Comparison of ENCODE assay signal across 1 cellular context in genomic region chr19:18932216-18932841, GRCh38.
TF ChIP-seq lines count a peak whose summit lies in the region.

No MANE protein-coding gene starts in this region.

TF ChIP-seq in K562, 482 proteins besides CTCF, POLR2A, EP300 and RAD21 (continued from another document and continues in another):
- TF ChIP-seq PBX2 (CRISPR knock-in tag; IDR thresholded peaks at IDR 0.05; ENCODE audit: low read depth) (no peak), PBX2 (tag; conservative IDR thresholded peaks at IDR 0.05; ENCODE audit: low read depth) (no peak), NRF1 (conservative IDR thresholded peaks at IDR 0.05 in 1 of 2, IDR thresholded peaks at IDR 0.05 in 1 of 2) (peak; percentile 22 to 51; a peak in 3 of 4 replicates), POLR2H (tag; IDR thresholded peaks at IDR 0.05; ENCODE audit: low read depth) (no peak), E2F3 (CRISPR knock-in tag; IDR thresholded peaks at IDR 0.05) (no peak), FOSL1 (tag; conservative IDR thresholded peaks at IDR 0.05) (no peak), SMARCC2 (IDR thresholded peaks at IDR 0.05; ENCODE audit: low read depth) (no peak), PATZ1 (CRISPR knock-in tag; IDR thresholded peaks at IDR 0.05; ENCODE audit: borderline replicate concordance) (no peak), PTBP1 (IDR thresholded peaks at IDR 0.05; ENCODE audit: low read depth, low read length) (no peak), GTF2A2 (tag; IDR thresholded peaks at IDR 0.05) (no peak), TCF3 (CRISPR knock-in tag; IDR thresholded peaks at IDR 0.05) (no peak), SIRT6 (IDR thresholded peaks at IDR 0.05; ENCODE audit: low read depth, low read length) (no peak), ZNF217 (CRISPR knock-in tag; IDR thresholded peaks at IDR 0.05) (no peak), CTBP1 (IDR thresholded peaks at IDR 0.05; ENCODE audit: borderline replicate concordance) (peak; percentile 79), GATAD2B (IDR thresholded peaks at IDR 0.05; ENCODE audit: borderline replicate concordance) (no peak), TCF7 (IDR thresholded peaks at IDR 0.05; ENCODE audit: borderline replicate concordance) (no peak), NR1H2 (CRISPR knock-in tag; IDR thresholded peaks at IDR 0.05) (no peak), TCF7L2 (IDR thresholded peaks at IDR 0.05; ENCODE audit: low read depth, low read length) (no peak), SIN3B (IDR thresholded peaks at IDR 0.05; ENCODE audit: low read depth) (no peak), FOXM1 (IDR thresholded peaks at IDR 0.05; ENCODE audit: low read depth) (no peak), FOXM1 (CRISPR knock-in tag; IDR thresholded peaks at IDR 0.05; ENCODE audit: low read depth) (no peak), GABPB1 (CRISPR knock-in tag; IDR thresholded peaks at IDR 0.05) (0 out of 2 replicates have a peak, but pooled peaks have one; percentile 15), SRF (CRISPR knock-in tag; IDR thresholded peaks at IDR 0.05) (peak in 1 of 2 experiments; percentile 22; a peak in 1 of 4 replicates), ZC3H4 (CRISPR knock-in tag; IDR thresholded peaks at IDR 0.05; ENCODE audit: borderline replicate concordance) (no peak), ZNF184 (CRISPR knock-in tag; IDR thresholded peaks at IDR 0.05) (no peak), EGR1 (conservative IDR thresholded peaks at IDR 0.05) (no peak), TAF9B (IDR thresholded peaks at IDR 0.05; ENCODE audit: partially characterized antibody) (no peak), NBN (IDR thresholded peaks at IDR 0.05; ENCODE audit: low read depth) (0 out of 2 replicates have a peak, but pooled peaks have one; percentile 40), SMAD1 (IDR thresholded peaks at IDR 0.05; ENCODE audit: low read depth, low read length, partially characterized antibody) (no peak), KDM1A (IDR thresholded peaks at IDR 0.05) (peak in 1 of 2 experiments; percentile 75; a peak in 2 of 4 replicates), CBX2 (IDR thresholded peaks at IDR 0.05; ENCODE audit: insufficient read depth, low read length, poor library complexity, severe bottlenecking) (no peak), ZNF764 (CRISPR knock-in tag; IDR thresholded peaks at IDR 0.05; ENCODE audit: low read depth) (no peak), RBM22 (IDR thresholded peaks at IDR 0.05; ENCODE audit: low read depth, low read length, poor library complexity, severe bottlenecking) (no peak), MTF1 (CRISPR knock-in tag; IDR thresholded peaks at IDR 0.05; ENCODE audit: borderline replicate concordance) (no peak), FOXA1 (IDR thresholded peaks at IDR 0.05; ENCODE audit: borderline replicate concordance) (no peak), RUNX1 (IDR thresholded peaks at IDR 0.05; ENCODE audit: low read depth) (no peak), CHCHD3 (CRISPR knock-in tag; IDR thresholded peaks at IDR 0.05) (no peak), RBM14 (IDR thresholded peaks at IDR 0.05; ENCODE audit: borderline replicate concordance, insufficient read depth, low read depth, low read length) (no peak), ZBTB11 (CRISPR knock-in tag; IDR thresholded peaks at IDR 0.05) (no peak)
- TF ChIP-seq, protein P1, sequence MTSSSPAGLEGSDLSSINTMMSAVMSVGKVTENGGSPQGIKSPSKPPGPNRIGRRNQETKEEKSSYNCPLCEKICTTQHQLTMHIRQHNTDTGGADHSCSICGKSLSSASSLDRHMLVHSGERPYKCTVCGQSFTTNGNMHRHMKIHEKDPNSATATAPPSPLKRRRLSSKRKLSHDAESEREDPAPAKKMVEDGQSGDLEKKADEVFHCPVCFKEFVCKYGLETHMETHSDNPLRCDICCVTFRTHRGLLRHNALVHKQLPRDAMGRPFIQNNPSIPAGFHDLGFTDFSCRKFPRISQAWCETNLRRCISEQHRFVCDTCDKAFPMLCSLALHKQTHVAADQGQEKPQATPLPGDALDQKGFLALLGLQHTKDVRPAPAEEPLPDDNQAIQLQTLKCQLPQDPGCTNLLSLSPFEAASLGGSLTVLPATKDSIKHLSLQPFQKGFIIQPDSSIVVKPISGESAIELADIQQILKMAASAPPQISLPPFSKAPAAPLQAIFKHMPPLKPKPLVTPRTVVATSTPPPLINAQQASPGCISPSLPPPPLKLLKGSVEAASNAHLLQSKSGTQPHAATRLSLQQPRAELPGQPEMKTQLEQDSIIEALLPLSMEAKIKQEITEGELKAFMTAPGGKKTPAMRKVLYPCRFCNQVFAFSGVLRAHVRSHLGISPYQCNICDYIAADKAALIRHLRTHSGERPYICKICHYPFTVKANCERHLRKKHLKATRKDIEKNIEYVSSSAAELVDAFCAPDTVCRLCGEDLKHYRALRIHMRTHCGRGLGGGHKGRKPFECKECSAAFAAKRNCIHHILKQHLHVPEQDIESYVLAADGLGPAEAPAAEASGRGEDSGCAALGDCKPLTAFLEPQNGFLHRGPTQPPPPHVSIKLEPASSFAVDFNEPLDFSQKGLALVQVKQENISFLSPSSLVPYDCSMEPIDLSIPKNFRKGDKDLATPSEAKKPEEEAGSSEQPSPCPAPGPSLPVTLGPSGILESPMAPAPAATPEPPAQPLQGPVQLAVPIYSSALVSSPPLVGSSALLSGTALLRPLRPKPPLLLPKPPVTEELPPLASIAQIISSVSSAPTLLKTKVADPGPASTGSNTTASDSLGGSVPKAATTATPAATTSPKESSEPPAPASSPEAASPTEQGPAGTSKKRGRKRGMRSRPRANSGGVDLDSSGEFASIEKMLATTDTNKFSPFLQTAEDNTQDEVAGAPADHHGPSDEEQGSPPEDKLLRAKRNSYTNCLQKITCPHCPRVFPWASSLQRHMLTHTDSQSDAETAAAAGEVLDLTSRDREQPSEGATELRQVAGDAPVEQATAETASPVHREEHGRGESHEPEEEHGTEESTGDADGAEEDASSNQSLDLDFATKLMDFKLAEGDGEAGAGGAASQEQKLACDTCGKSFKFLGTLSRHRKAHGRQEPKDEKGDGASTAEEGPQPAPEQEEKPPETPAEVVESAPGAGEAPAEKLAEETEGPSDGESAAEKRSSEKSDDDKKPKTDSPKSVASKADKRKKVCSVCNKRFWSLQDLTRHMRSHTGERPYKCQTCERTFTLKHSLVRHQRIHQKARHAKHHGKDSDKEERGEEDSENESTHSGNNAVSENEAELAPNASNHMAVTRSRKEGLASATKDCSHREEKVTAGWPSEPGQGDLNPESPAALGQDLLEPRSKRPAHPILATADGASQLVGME (CRISPR knock-in tag; IDR thresholded peaks at IDR 0.05): no peak
- TF ChIP-seq, protein P2, sequence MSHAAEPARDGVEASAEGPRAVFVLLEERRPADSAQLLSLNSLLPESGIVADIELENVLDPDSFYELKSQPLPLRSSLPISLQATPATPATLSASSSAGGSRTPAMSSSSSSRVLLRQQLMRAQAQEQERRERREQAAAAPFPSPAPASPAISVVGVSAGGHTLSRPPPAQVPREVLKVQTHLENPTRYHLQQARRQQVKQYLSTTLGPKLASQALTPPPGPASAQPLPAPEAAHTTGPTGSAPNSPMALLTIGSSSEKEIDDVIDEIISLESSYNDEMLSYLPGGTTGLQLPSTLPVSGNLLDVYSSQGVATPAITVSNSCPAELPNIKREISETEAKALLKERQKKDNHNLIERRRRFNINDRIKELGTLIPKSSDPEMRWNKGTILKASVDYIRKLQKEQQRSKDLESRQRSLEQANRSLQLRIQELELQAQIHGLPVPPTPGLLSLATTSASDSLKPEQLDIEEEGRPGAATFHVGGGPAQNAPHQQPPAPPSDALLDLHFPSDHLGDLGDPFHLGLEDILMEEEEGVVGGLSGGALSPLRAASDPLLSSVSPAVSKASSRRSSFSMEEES (CRISPR knock-in tag; IDR thresholded peaks at IDR 0.05): no peak
- TF ChIP-seq, protein P3, sequence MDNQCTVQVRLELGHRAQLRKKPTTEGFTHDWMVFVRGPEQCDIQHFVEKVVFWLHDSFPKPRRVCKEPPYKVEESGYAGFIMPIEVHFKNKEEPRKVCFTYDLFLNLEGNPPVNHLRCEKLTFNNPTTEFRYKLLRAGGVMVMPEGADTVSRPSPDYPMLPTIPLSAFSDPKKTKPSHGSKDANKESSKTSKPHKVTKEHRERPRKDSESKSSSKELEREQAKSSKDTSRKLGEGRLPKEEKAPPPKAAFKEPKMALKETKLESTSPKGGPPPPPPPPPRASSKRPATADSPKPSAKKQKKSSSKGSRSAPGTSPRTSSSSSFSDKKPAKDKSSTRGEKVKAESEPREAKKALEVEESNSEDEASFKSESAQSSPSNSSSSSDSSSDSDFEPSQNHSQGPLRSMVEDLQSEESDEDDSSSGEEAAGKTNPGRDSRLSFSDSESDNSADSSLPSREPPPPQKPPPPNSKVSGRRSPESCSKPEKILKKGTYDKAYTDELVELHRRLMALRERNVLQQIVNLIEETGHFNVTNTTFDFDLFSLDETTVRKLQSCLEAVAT (IDR thresholded peaks at IDR 0.05): peak in 1 of 2 experiments; percentile 25; a peak in 1 of 4 replicates
- TF ChIP-seq, protein P4, sequence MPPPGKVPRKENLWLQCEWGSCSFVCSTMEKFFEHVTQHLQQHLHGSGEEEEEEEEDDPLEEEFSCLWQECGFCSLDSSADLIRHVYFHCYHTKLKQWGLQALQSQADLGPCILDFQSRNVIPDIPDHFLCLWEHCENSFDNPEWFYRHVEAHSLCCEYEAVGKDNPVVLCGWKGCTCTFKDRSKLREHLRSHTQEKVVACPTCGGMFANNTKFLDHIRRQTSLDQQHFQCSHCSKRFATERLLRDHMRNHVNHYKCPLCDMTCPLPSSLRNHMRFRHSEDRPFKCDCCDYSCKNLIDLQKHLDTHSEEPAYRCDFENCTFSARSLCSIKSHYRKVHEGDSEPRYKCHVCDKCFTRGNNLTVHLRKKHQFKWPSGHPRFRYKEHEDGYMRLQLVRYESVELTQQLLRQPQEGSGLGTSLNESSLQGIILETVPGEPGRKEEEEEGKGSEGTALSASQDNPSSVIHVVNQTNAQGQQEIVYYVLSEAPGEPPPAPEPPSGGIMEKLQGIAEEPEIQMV (tag; conservative IDR thresholded peaks at IDR 0.05; ENCODE audit: low read depth): no peak
